In the genomic region with DNA sequence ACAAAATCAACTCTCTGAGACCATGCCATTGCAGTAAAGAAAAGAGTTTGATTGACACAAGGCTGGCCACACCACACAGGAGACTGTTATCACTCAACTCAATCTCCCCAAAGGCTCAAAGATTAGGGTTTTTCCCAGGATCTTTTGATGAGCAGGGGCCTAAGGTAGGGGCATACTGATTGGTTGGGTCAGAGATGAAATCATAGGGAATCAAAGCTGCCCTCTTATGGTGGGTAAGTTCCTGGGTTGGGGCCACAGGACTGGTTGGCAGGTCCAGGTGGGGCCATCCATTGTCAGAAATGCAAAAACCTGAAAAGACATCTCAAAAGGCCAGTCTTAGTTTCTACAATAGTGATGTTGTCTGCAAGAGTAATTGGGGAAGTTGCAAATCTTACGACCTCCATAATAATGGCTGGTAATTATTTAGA, we compare ENCODE assay signal across 19 cellular contexts.
"Had no signal": no experiment of that assay in that cellular context is flagged by ENCODE, and none has a peak within 500 bp of the region (broad histone marks: within the 10 kb centered on the region; RNA-seq: fewer than 3 reads in every experiment).

No MANE protein-coding gene starts in this region.

- H3K4me3 Mint-ChIP-seq: activated CD8-positive, alpha-beta T cell treated with anti-CD3 and anti-CD28 coated beads for 36 hours; activated naive CD8-positive, alpha-beta T cell treated with anti-CD3 and anti-CD28 coated beads for 36 hours; activated T-cell treated with anti-CD3 and anti-CD28 coated beads, Interleukin-2, amount 50 U/mL, for 72 hours; naive thymus-derived CD4-positive, alpha-beta T cell; stimulated activated naive B cell treated with anti-CD40 and anti-IgM and Interleukin-4, amounts not matched to agents 10 μg/mL and 1 μg/mL and 100 μg/mL, for 72 hours; type B pancreatic cell had no signal

- H3K27ac Mint-ChIP-seq: activated CD8-positive, alpha-beta T cell treated with anti-CD3 and anti-CD28 coated beads for 36 hours; activated naive CD8-positive, alpha-beta T cell treated with anti-CD3 and anti-CD28 coated beads for 36 hours; activated T-cell treated with anti-CD3 and anti-CD28 coated beads, Interleukin-2, amount 50 U/mL, for 72 hours; naive thymus-derived CD4-positive, alpha-beta T cell; stimulated activated naive B cell treated with anti-CD40 and anti-IgM and Interleukin-4, amounts not matched to agents 10 μg/mL and 1 μg/mL and 100 μg/mL, for 72 hours; type B pancreatic cell had no signal

- H3K4me3 ChIP-seq: gastrocnemius medialis, lower lobe of right lung, prostate gland, spleen had no signal

- H3K27me3 ChIP-seq: gastrocnemius medialis, spleen had no signal

- H3K36me3 ChIP-seq: gastrocnemius medialis, lower lobe of right lung, prostate gland, spleen, WERI-Rb-1 had no signal

- H3K9me3 ChIP-seq: gastrocnemius medialis, prostate gland had no signal

- H3K27me3 Mint-ChIP-seq: type B pancreatic cell had no signal

- ATAC-seq: activated CD8-positive, alpha-beta T cell treated with anti-CD3 and anti-CD28 coated beads for 36 hours; activated T-cell treated with anti-CD3 and anti-CD28 coated beads, Interleukin-2, amount 50 U/mL, for 72 hours; gastrocnemius medialis; lower lobe of right lung; naive thymus-derived CD4-positive, alpha-beta T cell; sciatic nerve had no signal

- FAIRE-seq: endothelial cell of umbilical vein had no signal

- DNase-seq: activated CD4-positive, alpha-beta T cell treated with anti-CD3 and anti-CD28 coated beads for 4 hours; activated CD8-positive, alpha-beta memory T cell treated with anti-CD3 and anti-CD28 coated beads, Interleukin-2, amount 50 U/mL, for 4 hours; activated CD8-positive, alpha-beta T cell treated with anti-CD3 and anti-CD28 coated beads for 36 hours; activated gamma-delta T cell treated with Interleukin-2 at 50 U/mL for 16 hours; activated naive CD8-positive, alpha-beta T cell treated with anti-CD3 and anti-CD28 coated beads for 36 hours; activated T-cell treated with anti-CD3 and anti-CD28 coated beads, Interleukin-2, amount 50 U/mL, for 72 hours; gastrocnemius medialis; lower lobe of right lung; naive thymus-derived CD4-positive, alpha-beta T cell; occipital lobe; spleen; stimulated activated CD4-positive, alpha-beta T cell treated with anti-CD3 and anti-CD28 coated beads, Interleukin-2, amount 100 ng/mL, for 24 hours; stimulated activated naive B cell treated with anti-CD40 and anti-IgM and Interleukin-4, amounts not matched to agents 10 μg/mL and 1 μg/mL and 100 μg/mL, for 72 hours; T-helper 1 cell; WERI-Rb-1 had no signal

- H3K27ac ChIP-seq: gastrocnemius medialis, lower lobe of right lung, prostate gland, spleen, WERI-Rb-1 had no signal

- H3K4me1 ChIP-seq: gastrocnemius medialis, lower lobe of right lung, prostate gland, spleen had no signal
